In genomic region chr10:6766061-6766460, GRCh38 we compare ENCODE assay signal across 2 cellular contexts.
TF ChIP-seq lines count a peak whose summit lies in the region.

No MANE protein-coding gene starts in this region.

TF ChIP-seq in IMR-90, 13 proteins besides CTCF, POLR2A, EP300 and RAD21:
- TF ChIP-seq CEBPB (IDR thresholded peaks at IDR 0.05; ENCODE audit: low read depth, low read length) (peak; percentile 93), MXI1 (IDR thresholded peaks at IDR 0.05; ENCODE audit: borderline replicate concordance, low read depth, low read length) (no peak)

TF ChIP-seq in K562, 482 proteins besides CTCF, POLR2A, EP300 and RAD21:
- TF ChIP-seq CEBPB (tag; IDR thresholded peaks at IDR 0.05) (peak; percentile 67), PML (IDR thresholded peaks at IDR 0.05; ENCODE audit: low read length) (no peak), CEBPG (CRISPR knock-in tag; IDR thresholded peaks at IDR 0.05) (no peak), CEBPG (tag; conservative IDR thresholded peaks at IDR 0.05 in 1 of 2, IDR thresholded peaks at IDR 0.05 in 1 of 2) (peak; percentile 52 to 56; a peak in 3 of 4 replicates)
TF ChIP-seq in K562: peak in this region for 2.
